ENCODE assay signal across 26 cellular contexts in the genomic region with DNA sequence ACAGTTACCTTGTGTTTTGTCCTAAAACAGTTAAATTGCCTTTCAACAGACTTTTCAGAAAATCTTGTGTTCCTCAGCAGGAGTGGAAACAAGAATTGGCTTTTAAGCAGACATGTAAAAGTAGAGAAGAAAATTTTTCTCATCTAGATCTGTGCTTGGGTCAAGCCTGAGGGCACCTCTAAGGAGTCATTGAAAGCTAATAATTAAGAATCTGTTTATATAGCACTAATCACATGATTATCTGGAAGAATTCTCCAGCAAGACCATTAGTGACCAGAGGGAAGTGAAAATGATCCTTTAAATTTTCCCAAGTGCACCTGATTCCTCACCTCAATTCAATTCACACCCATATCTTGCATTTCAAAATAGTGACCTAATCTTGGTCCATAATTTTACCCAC.
"Had no signal": no experiment of that assay in that cellular context is flagged by ENCODE, and none has a peak within 500 bp of the region (broad histone marks: within the 10 kb centered on the region; RNA-seq: fewer than 3 reads in every experiment).

No MANE protein-coding gene starts in this region.

- H3K4me1 ChIP-seq: pancreas, prostate gland, right lobe of liver, sigmoid colon, stomach, thyroid gland, tibial nerve, vagina had no signal

- H3K9me3 ChIP-seq: neutrophil, pancreas, prostate gland, right lobe of liver, stomach, thoracic aorta, thyroid gland, vagina had no signal

- H3K36me3 Mint-ChIP-seq: naive thymus-derived CD4-positive, alpha-beta T cell; natural killer cell; stimulated activated effector memory CD8-positive, alpha-beta T cell treated with anti-CD3 and anti-CD28 coated beads, Interleukin-12 subunit alpha, Interleukin-12 subunit beta, amount 100 ng/mL, for 72 hours; stimulated activated naive B cell treated with anti-CD40 and anti-IgM and Interleukin-4, amounts not matched to agents 10 μg/mL and 1 μg/mL and 100 μg/mL, for 72 hours had no signal

- H3K27me3 ChIP-seq: neutrophil, pancreas, right lobe of liver, sigmoid colon, stomach, thyroid gland, tibial nerve, vagina had no signal

- H3K36me3 ChIP-seq: neutrophil, pancreas, prostate gland, right lobe of liver, sigmoid colon, stomach, thoracic aorta, thyroid gland, tibial nerve, vagina had no signal

- DNase-seq: naive thymus-derived CD4-positive, alpha-beta T cell; natural killer cell; nucleus accumbens; pancreas; right cardiac atrium; right lobe of liver; sigmoid colon; small intestine; stimulated activated CD4-positive, alpha-beta T cell treated with anti-CD3 and anti-CD28 coated beads, Interleukin-15, amount 100 ng/mL, for 24 hours; stimulated activated CD4-positive, alpha-beta T cell treated with anti-CD3 and anti-CD28 coated beads, Interleukin-2, amount 100 ng/mL, for 24 hours; stimulated activated CD4-positive, alpha-beta T cell treated with anti-CD3 and anti-CD28 coated beads, Interleukin-2, amount 100 ng/mL, for 48 hours; stimulated activated CD4-positive, alpha-beta T cell treated with anti-CD3 and anti-CD28 coated beads, Interleukin-4, amount 100 ng/mL, for 24 hours; stimulated activated naive B cell treated with anti-CD40 and anti-IgM and Interleukin-4, amounts not matched to agents 10 μg/mL and 1 μg/mL and 100 μg/mL, for 72 hours; stimulated activated naive CD4-positive, alpha-beta T cell treated with Interleukin-2 at 50 U/mL for 16 hours; stomach; thyroid gland; trophoblast cell had no signal

- H3K27ac ChIP-seq: neutrophil, pancreas, prostate gland, right lobe of liver, sigmoid colon, stomach, thoracic aorta, thyroid gland, tibial nerve, vagina had no signal

- ATAC-seq: naive thymus-derived CD4-positive, alpha-beta T cell; natural killer cell; pancreas; right cardiac atrium; stimulated activated effector memory CD8-positive, alpha-beta T cell treated with anti-CD3 and anti-CD28 coated beads, Interleukin-12 subunit alpha, Interleukin-12 subunit beta, amount 100 ng/mL, for 72 hours; stimulated activated naive B cell treated with anti-CD40 and anti-IgM and Interleukin-4, amounts not matched to agents 10 μg/mL and 1 μg/mL and 100 μg/mL, for 72 hours had no signal

- H3K4me3 ChIP-seq: pancreas, prostate gland, right lobe of liver, sigmoid colon, stomach, thoracic aorta, thyroid gland, tibial nerve, vagina had no signal

- H3K4me3 Mint-ChIP-seq: naive thymus-derived CD4-positive, alpha-beta T cell; natural killer cell; nephron; neural crest cell; stimulated activated effector memory CD8-positive, alpha-beta T cell treated with anti-CD3 and anti-CD28 coated beads, Interleukin-12 subunit alpha, Interleukin-12 subunit beta, amount 100 ng/mL, for 72 hours; stimulated activated naive B cell treated with anti-CD40 and anti-IgM and Interleukin-4, amounts not matched to agents 10 μg/mL and 1 μg/mL and 100 μg/mL, for 72 hours; stimulated activated naive CD8-positive, alpha-beta T cell treated with anti-CD3 and anti-CD28 coated beads, Interleukin-15, Interleukin-2, amounts not matched to agents 100 ng/mL and 50 ng/mL, for 24 hours had no signal

- H3K27me3 Mint-ChIP-seq: naive thymus-derived CD4-positive, alpha-beta T cell; stimulated activated naive B cell treated with anti-CD40 and anti-IgM and Interleukin-4, amounts not matched to agents 10 μg/mL and 1 μg/mL and 100 μg/mL, for 72 hours; stimulated activated naive CD8-positive, alpha-beta T cell treated with anti-CD3 and anti-CD28 coated beads, Interleukin-15, Interleukin-2, amounts not matched to agents 100 ng/mL and 50 ng/mL, for 24 hours had no signal

- H3K4me1 Mint-ChIP-seq: naive thymus-derived CD4-positive, alpha-beta T cell; natural killer cell; nephron; neural crest cell; stimulated activated effector memory CD8-positive, alpha-beta T cell treated with anti-CD3 and anti-CD28 coated beads, Interleukin-12 subunit alpha, Interleukin-12 subunit beta, amount 100 ng/mL, for 72 hours; stimulated activated naive B cell treated with anti-CD40 and anti-IgM and Interleukin-4, amounts not matched to agents 10 μg/mL and 1 μg/mL and 100 μg/mL, for 72 hours had no signal

- H3K27ac Mint-ChIP-seq: naive thymus-derived CD4-positive, alpha-beta T cell; natural killer cell; stimulated activated effector memory CD8-positive, alpha-beta T cell treated with anti-CD3 and anti-CD28 coated beads, Interleukin-12 subunit alpha, Interleukin-12 subunit beta, amount 100 ng/mL, for 72 hours; stimulated activated naive B cell treated with anti-CD40 and anti-IgM and Interleukin-4, amounts not matched to agents 10 μg/mL and 1 μg/mL and 100 μg/mL, for 72 hours; stimulated activated naive CD8-positive, alpha-beta T cell treated with anti-CD3 and anti-CD28 coated beads, Interleukin-15, Interleukin-2, amounts not matched to agents 100 ng/mL and 50 ng/mL, for 24 hours had no signal
